Comparison of ENCODE assay signal across 8 cellular contexts in genomic region chr3:50620420-50620819, GRCh38. TPM values are rescaled to one million over a fixed set of nuclear protein-coding genes. Genes with fewer than 3 reads are reported as not detected.
DNase-seq lines count a peak whose midpoint lies in the region; ATAC-seq and TF ChIP-seq lines count a peak whose summit lies in the region.

No MANE protein-coding gene starts in this region.

- H4K8ac ChIP-seq in trophoblast cell (ENCODE audit: low read depth, low read length), result no peak overlapping the region

- H3K4me1 ChIP-seq in mononuclear cell (ENCODE audit: insufficient read depth, low read length) (peaks cover 88% of the 10 kb centered on the region), trophoblast cell (ENCODE audit: control insufficient read depth in 1 of 2, insufficient read depth in 2 of 2, low read length in 2 of 2) (peaks cover 18 to 22% of the 10 kb centered on the region in 2 experiments)

- no peak for DNase-seq in CD4-positive, alpha-beta T cell
- no peak for DNase-seq in GM20000 (ENCODE audit: low spot score)
- no peak for DNase-seq in trophoblast cell
- no peak for DNase-seq in SK-N-DZ (ENCODE audit: low spot score)

- no peak overlapping the region for H2BK120ac ChIP-seq in trophoblast cell (ENCODE audit: insufficient read depth, low read length, poor library complexity)

- no peaks in the 10 kb centered on the region for H3K9me3 Mint-ChIP-seq in CD4-positive, alpha-beta T cell
- H3K9me3 Mint-ChIP-seq in activated T-helper 17 cell treated with anti-CD3 and anti-CD28 coated beads, Interleukin-2, amount 50 U/mL, for 72 hours, result no peaks in the 10 kb centered on the region

- TF ChIP-seq CTCF in CD4-positive, alpha-beta T cell (IDR thresholded peaks at IDR 0.05), result no peak
- no peak for TF ChIP-seq CTCF in GM20000 (IDR thresholded peaks at IDR 0.05; ENCODE audit: extremely low read depth, missing control alignments)

- H3K79me1 ChIP-seq in trophoblast cell (ENCODE audit: low read length), result peaks cover 3% of the 10 kb centered on the region

- CTCF ChIA-PET in CD4-positive, alpha-beta T cell (lab: Charles Lee), result interaction anchor here (0.6 to 3.3 kb wide), 3 partner anchors 29 to 60 kb away, joined by 3 to 8 read pairs (median 3); no protein-coding TSS in a partner anchor

- no peaks in the 10 kb centered on the region for H3K9me3 ChIP-seq in CD4-positive, alpha-beta T cell (ENCODE audit: control insufficient read depth, low read length)
- no peaks in the 10 kb centered on the region for H3K9me3 ChIP-seq in KOPT-K1 (ENCODE audit: insufficient read depth, low read length, poor library complexity, severe bottlenecking)
- H3K9me3 ChIP-seq in mononuclear cell (ENCODE audit: low read depth, low read length), result no peaks in the 10 kb centered on the region
- H3K9me3 ChIP-seq in trophoblast cell (ENCODE audit: insufficient read depth, low read depth, low read length), result peaks cover 1% of the 10 kb centered on the region

- no peak overlapping the region for H2BK5ac ChIP-seq in trophoblast cell (ENCODE audit: low read depth, low read length, poor library complexity)

- no peak overlapping the region for H2BK12ac ChIP-seq in trophoblast cell (ENCODE audit: low read length)

- H3K36me3 Mint-ChIP-seq in CD4-positive, alpha-beta T cell (ENCODE audit: low read depth), result peaks cover 3% of the 10 kb centered on the region
- peaks cover 87% of the 10 kb centered on the region for H3K36me3 Mint-ChIP-seq in activated T-helper 17 cell treated with anti-CD3 and anti-CD28 coated beads, Interleukin-2, amount 50 U/mL, for 72 hours (ENCODE audit: low read depth)

- no peak overlapping the region for H4K12ac ChIP-seq in trophoblast cell (ENCODE audit: low read depth, low read length)

- H3K18ac ChIP-seq in trophoblast cell (ENCODE audit: low read length), result no peak overlapping the region

- H3K36me3 ChIP-seq in KOPT-K1 (ENCODE audit: insufficient read depth, low read length), result peaks cover 49% of the 10 kb centered on the region
- H3K36me3 ChIP-seq in trophoblast cell (ENCODE audit: control insufficient read depth in 1 of 2, insufficient read depth in 2 of 2, low read length in 2 of 2), result no peaks in the 10 kb centered on the region

- POLR2A ChIA-PET in CD4-positive, alpha-beta T cell (lab: Charles Lee), result interaction anchor here (0.8 to 20.8 kb wide), 5 partner anchors 10 to 48 kb away, joined by 3 to 446 read pairs (median 5); partner anchors contain the start of genes C3orf18 and HEMK1

- no peak overlapping the region for H3K23ac ChIP-seq in trophoblast cell (ENCODE audit: low read length)

- H3K27ac Mint-ChIP-seq in CD4-positive, alpha-beta T cell, result peak overlapping the region; percentile 84
- peak overlapping the region; percentile 93 for H3K27ac Mint-ChIP-seq in activated T-helper 17 cell treated with anti-CD3 and anti-CD28 coated beads, Interleukin-2, amount 50 U/mL, for 72 hours

- intact Hi-C loops in CD4-positive, alpha-beta T cell (cut with DNase I, micrococcal nuclease), result loop anchor here in 1 of 2 experiments (5.0 kb wide), 1 partner anchor 1067 kb away; no protein-coding TSS in a partner anchor

- no peak for ATAC-seq in CD4-positive, alpha-beta T cell (ENCODE audit: poor library complexity)
- no peak for ATAC-seq in activated T-helper 17 cell treated with anti-CD3 and anti-CD28 coated beads, Interleukin-2, amount 50 U/mL, for 72 hours (replicated peaks)
- no peak for ATAC-seq in HG02981 (IDR thresholded peaks at IDR 0.05; ENCODE audit: unreplicated experiment)

- H3K14ac ChIP-seq in trophoblast cell (ENCODE audit: low read length), result no peak overlapping the region

- no CpG with 5 or more reads among the region's 1 CpG for WGBS in trophoblast cell (ENCODE audit: extremely low coverage, insufficient coverage, insufficient read length)

- no peak overlapping the region for H3K9ac ChIP-seq in trophoblast cell (ENCODE audit: low read length)

- H3K4me3 ChIP-seq in mononuclear cell (ENCODE audit: low read length) (peak overlapping the region; percentile 3), trophoblast cell (ENCODE audit: low read depth, low read length) (no peak overlapping the region)

- no peak overlapping the region for H3K4me2 ChIP-seq in trophoblast cell (ENCODE audit: low read length)

- H2AK5ac ChIP-seq in trophoblast cell (ENCODE audit: low read length), result no peak overlapping the region

- H3K79me2 ChIP-seq in trophoblast cell (ENCODE audit: control insufficient read depth, insufficient read depth, low read length, poor library complexity), result peaks cover 6% of the 10 kb centered on the region

- no peak overlapping the region for H2AFZ ChIP-seq in trophoblast cell (ENCODE audit: insufficient read depth, low read length, poor library complexity)

- H3K27me3 Mint-ChIP-seq in CD4-positive, alpha-beta T cell, result no peaks in the 10 kb centered on the region
- no peaks in the 10 kb centered on the region for H3K27me3 Mint-ChIP-seq in activated T-helper 17 cell treated with anti-CD3 and anti-CD28 coated beads, Interleukin-2, amount 50 U/mL, for 72 hours

- peak overlapping the region; percentile 37 for H3K27ac ChIP-seq in CD4-positive, alpha-beta T cell (ENCODE audit: low read depth, low read length)
- peak overlapping the region; percentile 96 for H3K27ac ChIP-seq in KOPT-K1 (ENCODE audit: low read depth, low read length, poor library complexity, severe bottlenecking)
- no peak overlapping the region for H3K27ac ChIP-seq in trophoblast cell (ENCODE audit: low read depth, low read length)

- peaks cover 77% of the 10 kb centered on the region for H3K4me1 Mint-ChIP-seq in CD4-positive, alpha-beta T cell (ENCODE audit: low read depth)
- peaks cover 57% of the 10 kb centered on the region for H3K4me1 Mint-ChIP-seq in activated T-helper 17 cell treated with anti-CD3 and anti-CD28 coated beads, Interleukin-2, amount 50 U/mL, for 72 hours

- no peak overlapping the region for H3K4ac ChIP-seq in trophoblast cell (ENCODE audit: low read depth, low read length)

- H3K4me3 Mint-ChIP-seq in CD4-positive, alpha-beta T cell, result peak overlapping the region; percentile 92
- H3K4me3 Mint-ChIP-seq in activated T-helper 17 cell treated with anti-CD3 and anti-CD28 coated beads, Interleukin-2, amount 50 U/mL, for 72 hours, result peak overlapping the region; percentile 97

- H4K91ac ChIP-seq in trophoblast cell (ENCODE audit: low read depth, low read length), result no peak overlapping the region

- no peaks in the 10 kb centered on the region for H3K27me3 ChIP-seq in CD4-positive, alpha-beta T cell (ENCODE audit: control insufficient read depth, insufficient read depth, low read length)
- H3K27me3 ChIP-seq in mononuclear cell (ENCODE audit: insufficient read depth, low read length) (no peaks in the 10 kb centered on the region), trophoblast cell (ENCODE audit: insufficient read depth, low read length) (no peaks in the 10 kb centered on the region)

RNA-seq across cellular contexts. Expression of gene MAPKAPK3, which starts 3.5 kb away (rescaled TPM):
- total RNA-seq in CD4-positive, alpha-beta T cell, result 10 to 100 TPM; 16.4 to 16.6 TPM
- 100 to 1,000 TPM in 1 of 2 donors, 10 to 100 TPM in 1; 99.8 to 131 TPM for total RNA-seq in activated T-helper 17 cell treated with anti-CD3 and anti-CD28 coated beads, Interleukin-2, amount 50 U/mL, for 72 hours
- total RNA-seq in mononuclear cell, result 70.8 TPM
- polyA plus RNA-seq in trophoblast cell (2013), result 14.1 and 14.5 TPM in 2 replicates
- 32.9 and 33.0 TPM in 2 replicates for polyA plus RNA-seq in SK-N-DZ (2014; cell fraction: cytosol; rRNA removed)
- polyA plus RNA-seq in SK-N-DZ (2014; cell fraction: nucleus; rRNA removed), result 17.7 and 25.3 TPM in 2 replicates

RNA-seq across cellular contexts. Expression of gene CISH, which starts 8.8 kb away (rescaled TPM):
- 1 to 10 TPM; 3.5 to 3.7 TPM for total RNA-seq in CD4-positive, alpha-beta T cell
- total RNA-seq in activated T-helper 17 cell treated with anti-CD3 and anti-CD28 coated beads, Interleukin-2, amount 50 U/mL, for 72 hours, result 100 to 1,000 TPM; 204 to 327 TPM
- 1.2 TPM for total RNA-seq in mononuclear cell
- polyA plus RNA-seq in trophoblast cell (2013), result 5.0 and 5.2 TPM in 2 replicates
- 0.96 and 1.5 TPM in 2 replicates for polyA plus RNA-seq in SK-N-DZ (2014; cell fraction: cytosol; rRNA removed)
- polyA plus RNA-seq in SK-N-DZ (2014; cell fraction: nucleus; rRNA removed), result 0.79 and 2.1 TPM in 2 replicates

RNA-seq across cellular contexts. Expression of gene HEMK1, which starts 51.1 kb away (rescaled TPM):
- total RNA-seq in CD4-positive, alpha-beta T cell, result 10 to 100 TPM; 12.4 to 14.6 TPM
- 10 to 100 TPM; 47.5 to 99.2 TPM for total RNA-seq in activated T-helper 17 cell treated with anti-CD3 and anti-CD28 coated beads, Interleukin-2, amount 50 U/mL, for 72 hours
- total RNA-seq in mononuclear cell, result 3.0 TPM
- 10.6 and 11.1 TPM in 2 replicates for polyA plus RNA-seq in trophoblast cell (2013)
- polyA plus RNA-seq in SK-N-DZ (2014; cell fraction: cytosol; rRNA removed), result 17.7 and 19.0 TPM in 2 replicates
- polyA plus RNA-seq in SK-N-DZ (2014; cell fraction: nucleus; rRNA removed), result 37.5 and 42.6 TPM in 2 replicates

RNA-seq across cellular contexts. Expression of gene C3orf18, which starts 52.9 kb away (rescaled TPM):
- 1 to 10 TPM; 3.9 to 5.2 TPM for total RNA-seq in CD4-positive, alpha-beta T cell
- total RNA-seq in activated T-helper 17 cell treated with anti-CD3 and anti-CD28 coated beads, Interleukin-2, amount 50 U/mL, for 72 hours, result 10 to 100 TPM; 17.3 to 50.8 TPM
- total RNA-seq in mononuclear cell, result 3.7 TPM
- polyA plus RNA-seq in trophoblast cell (2013), result 1.2 TPM in 2 replicates
- 10.7 and 14.0 TPM in 2 replicates for polyA plus RNA-seq in SK-N-DZ (2014; cell fraction: cytosol; rRNA removed)
- polyA plus RNA-seq in SK-N-DZ (2014; cell fraction: nucleus; rRNA removed), result 16.2 and 26.7 TPM in 2 replicates

RNA-seq across cellular contexts. Expression of gene DOCK3, which starts 54.3 kb away (rescaled TPM):
- total RNA-seq in CD4-positive, alpha-beta T cell, result 1 to 10 TPM in 1 of 2 experiments, under 1 TPM in 1; 0.93 to 1.1 TPM
- 1 to 10 TPM; 3.8 to 7.8 TPM for total RNA-seq in activated T-helper 17 cell treated with anti-CD3 and anti-CD28 coated beads, Interleukin-2, amount 50 U/mL, for 72 hours
- total RNA-seq in mononuclear cell, result 1.0 TPM
- polyA plus RNA-seq in trophoblast cell (2013), result 3.5 and 3.6 TPM in 2 replicates
- polyA plus RNA-seq in SK-N-DZ (2014; cell fraction: cytosol; rRNA removed), result 1.4 and 2.9 TPM in 2 replicates
- 7.7 and 13.9 TPM in 2 replicates for polyA plus RNA-seq in SK-N-DZ (2014; cell fraction: nucleus; rRNA removed)

Comparison
In these comparisons a context has a peak if more than half of its experiments do, and no peak if none do; other contexts are left out.
1. RNA of gene CISH, which starts 8.8 kb away (total RNA-seq): 204 to 327 TPM in activated T-helper 17 cell treated with anti-CD3 and anti-CD28 coated beads, Interleukin-2, amount 50 U/mL, for 72 hours; 3.5 to 3.7 TPM in CD4-positive, alpha-beta T cell and 1.2 TPM in mononuclear cell (single experiment); every median in the first group is over 10 times any median in the second.